ENCODE assay signal across 36 cellular contexts in the genomic region with DNA sequence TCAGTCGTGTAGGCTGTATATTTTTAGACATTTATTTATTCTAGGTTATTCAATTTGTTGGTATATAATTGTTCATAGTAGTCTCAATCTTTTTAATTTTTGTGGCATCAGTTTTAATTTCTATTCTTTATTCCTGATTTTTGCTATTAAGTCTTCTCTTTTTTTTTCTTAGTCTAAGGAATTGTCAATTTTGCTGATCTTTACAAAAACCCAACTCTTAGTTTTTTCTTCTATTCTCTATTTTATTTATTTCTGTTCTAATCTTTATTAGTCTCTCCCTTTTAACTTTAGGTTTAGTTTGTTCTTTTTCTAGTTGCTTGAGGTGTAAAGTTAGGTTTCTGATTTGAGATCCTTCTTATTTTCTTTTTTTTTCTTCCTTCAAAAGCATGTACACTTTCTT.
"Had no signal": no experiment of that assay in that cellular context is flagged by ENCODE, and none has a peak within 500 bp of the region (broad histone marks: within the 10 kb centered on the region; RNA-seq: fewer than 3 reads in every experiment).

No MANE protein-coding gene starts in this region.

- H3K4me1 ChIP-seq: ascending aorta, SJCRH30 had no signal

- H3K36me3 ChIP-seq: ascending aorta, cardiac muscle cell, MG63, WERI-Rb-1 had no signal

- H3K27ac ChIP-seq: ascending aorta, cardiac muscle cell, SJCRH30, SK-N-MC, WERI-Rb-1 had no signal

- ATAC-seq: activated CD8-positive, alpha-beta memory T cell treated with anti-CD3 and anti-CD28 coated beads, Interleukin-2, amount 10 ng/mL, durations not matched to agents 7 days and 5 days; Panc1 had no signal

- H3K9me3 ChIP-seq: ascending aorta had no signal

- H3K4me3 ChIP-seq: ascending aorta, cardiac muscle cell, MG63, SJCRH30, SK-N-MC had no signal

- DNase-seq: activated CD4-positive, alpha-beta memory T cell treated with anti-CD3 and anti-CD28 coated beads, Interleukin-2, amount 10 ng/mL, durations not matched to agents 7 days and 5 days; activated CD4-positive, alpha-beta T cell treated with anti-CD3 and anti-CD28 coated beads for 1 hour; activated CD4-positive, alpha-beta T cell treated with anti-CD3 and anti-CD28 coated beads for 48 hours; activated CD4-positive, CD25-positive, alpha-beta regulatory T cell; activated CD8-positive, alpha-beta memory T cell treated with anti-CD3 and anti-CD28 coated beads for 24 hours; activated CD8-positive, alpha-beta memory T cell treated with anti-CD3 and anti-CD28 coated beads, Interleukin-2, amount 10 ng/mL, durations not matched to agents 7 days and 5 days; activated CD8-positive, alpha-beta memory T cell treated with anti-CD3 and anti-CD28 coated beads, Interleukin-2, amount 50 U/mL, for 48 hours; activated effector memory CD4-positive, alpha-beta T cell treated with anti-CD3 and anti-CD28 coated beads, Interleukin-2, amount 50 U/mL, for 16 hours; activated naive CD4-positive, alpha-beta T cell; activated naive CD4-positive, alpha-beta T cell treated with anti-CD3 and anti-CD28 coated beads, Interleukin-2, amount 50 U/mL, for 16 hours; activated naive CD8-positive, alpha-beta T cell treated with anti-CD3 and anti-CD28 coated beads for 36 hours; activated T-cell treated with anti-CD3 and anti-CD28 coated beads, Interleukin-2, amount 50 U/mL, for 48 hours; amygdala; Kasumi-1; KBM-7; MG63; NCI-H1048; NCI-H1105 treated with DMSO at 0.1 percent for 48 hours; NCI-H1436; NCI-H1694; NCI-H1930; NCI-H2081 treated with DMSO at 0.1 percent for 48 hours; NCI-H2171; NCI-H2227 treated with DMSO at 0.1 percent for 48 hours; NCI-H446; NCI-H510A treated with DMSO at 0.1 percent for 48 hours; NCI-H526 treated with DMSO at 0.1 percent for 48 hours; NCI-H82; SHP77; SJCRH30; T1000; WERI-Rb-1 had no signal

- H3K27me3 ChIP-seq: ascending aorta, cardiac muscle cell, MG63, SJCRH30 had no signal
